Comparison of ENCODE assay signal across 17 cellular contexts in genomic region chr5:55634866-55635265, GRCh38.
DNase-seq lines count a peak whose midpoint lies in the region; ATAC-seq and TF ChIP-seq lines count a peak whose summit lies in the region.
"Had no signal": no experiment of that assay in that cellular context is flagged by ENCODE, and none has a peak within 500 bp of the region (broad histone marks: within the 10 kb centered on the region; RNA-seq: fewer than 3 reads in every experiment).

No MANE protein-coding gene starts in this region.

- no peaks in the 10 kb centered on the region for H3K27me3 ChIP-seq in GM23248 (replicated peaks; ENCODE audit: insufficient read depth)
- H3K27me3 ChIP-seq in adrenal gland, result no peaks in the 10 kb centered on the region
- H3K27me3 ChIP-seq in lower lobe of right lung (ENCODE audit: low read depth), result no peaks in the 10 kb centered on the region
- no peaks in the 10 kb centered on the region for H3K27me3 ChIP-seq in subcutaneous abdominal adipose tissue (ENCODE audit: control insufficient read depth in 5 of 5, insufficient read depth in 4 of 5, low read length in 5 of 5)
- no peaks in the 10 kb centered on the region for H3K27me3 ChIP-seq in CD4-positive, alpha-beta T cell (ENCODE audit: control insufficient read depth, insufficient read depth, low read length)
- no peaks in the 10 kb centered on the region for H3K27me3 ChIP-seq in MG63
- H3K27me3 ChIP-seq: BLaER1 had no signal

- no peak for TF ChIP-seq CTCF in adrenal gland (IDR thresholded peaks at IDR 0.05)
- no peak for TF ChIP-seq CTCF in lower lobe of right lung (IDR thresholded peaks at IDR 0.05)
- no peak for TF ChIP-seq CTCF in CD4-positive, alpha-beta T cell (IDR thresholded peaks at IDR 0.05)

- TF ChIP-seq POLR2A in adrenal gland (IDR thresholded peaks at IDR 0.05), result no peak

- no peaks in the 10 kb centered on the region for H3K9me3 ChIP-seq in GM23248 (ENCODE audit: low read depth)
- H3K9me3 ChIP-seq in adrenal gland (replicated peaks in 1 of 3), result no peaks in the 10 kb centered on the region
- H3K9me3 ChIP-seq in lower lobe of right lung, result no peaks in the 10 kb centered on the region
- no peaks in the 10 kb centered on the region for H3K9me3 ChIP-seq in subcutaneous abdominal adipose tissue (ENCODE audit: control insufficient read depth in 5 of 5, low read length in 5 of 5)
- H3K9me3 ChIP-seq in CD4-positive, alpha-beta T cell (ENCODE audit: control insufficient read depth, low read length), result no peaks in the 10 kb centered on the region
- H3K9me3 ChIP-seq in MG63, result no peaks in the 10 kb centered on the region
- H3K9me3 ChIP-seq: BLaER1 had no signal

- no peak overlapping the region for H3K9ac ChIP-seq in GM23248
- peak overlapping the region in 2 of 5 donors; percentile 37 to 70 for H3K9ac ChIP-seq in subcutaneous abdominal adipose tissue (ENCODE audit: low read length in 5 of 5)
- H3K9ac ChIP-seq: BLaER1 had no signal

- no peaks in the 10 kb centered on the region for H3K9me3 Mint-ChIP-seq in CD4-positive, alpha-beta T cell
- no peaks in the 10 kb centered on the region for H3K9me3 Mint-ChIP-seq in activated CD8-positive, alpha-beta memory T cell treated with anti-CD3 and anti-CD28 coated beads, Interleukin-2, amount 10 ng/mL, durations not matched to agents 7 days and 5 days (ENCODE audit: low read depth)
- H3K9me3 Mint-ChIP-seq: activated naive CD4-positive, alpha-beta T cell treated with anti-CD3 and anti-CD28 coated beads for 36 hours; effector memory CD8-positive, alpha-beta T cell; stimulated activated naive CD8-positive, alpha-beta T cell treated with anti-CD3 and anti-CD28 coated beads, Interleukin-15, Interleukin-2, amounts not matched to agents 100 ng/mL and 50 ng/mL, for 24 hours had no signal

- no peaks in the 10 kb centered on the region for H3K9me2 ChIP-seq in GM23248 (ENCODE audit: insufficient read depth)

- no peaks in the 10 kb centered on the region for H4K20me1 ChIP-seq in GM23248 (ENCODE audit: insufficient read depth)
- H4K20me1 ChIP-seq: BLaER1 had no signal

- H3K4me1 ChIP-seq in GM23248 (ENCODE audit: insufficient read depth) (peaks cover 36% of the 10 kb centered on the region), adrenal gland (replicated peaks in 1 of 2) (peaks cover 0 to 49% of the 10 kb centered on the region in 2 donors), lower lobe of right lung (peaks cover 59% of the 10 kb centered on the region), subcutaneous abdominal adipose tissue (ENCODE audit: control insufficient read depth in 5 of 5, insufficient read depth in 5 of 5, low read length in 5 of 5) (peaks cover 0 to 55% (median 45%) of the 10 kb centered on the region in 5 donors)
- H3K4me1 ChIP-seq: BLaER1 had no signal

- peaks cover 22% of the 10 kb centered on the region for H3K36me3 Mint-ChIP-seq in CD4-positive, alpha-beta T cell (ENCODE audit: low read depth)
- H3K36me3 Mint-ChIP-seq in activated CD8-positive, alpha-beta memory T cell treated with anti-CD3 and anti-CD28 coated beads, Interleukin-2, amount 10 ng/mL, durations not matched to agents 7 days and 5 days, result peaks cover 9% of the 10 kb centered on the region

- H3K4me3 ChIP-seq in GM23248 (no peak overlapping the region), adrenal gland (no peak overlapping the region), lower lobe of right lung (no peak overlapping the region), subcutaneous abdominal adipose tissue (ENCODE audit: low read depth in 1 of 5, low read length in 5 of 5) (no peak overlapping the region), MG63 (no peak overlapping the region)
- H3K4me3 ChIP-seq: BLaER1 had no signal

- no peaks in the 10 kb centered on the region for H3K79me2 ChIP-seq in GM23248 (ENCODE audit: insufficient read depth)

- peaks cover 12% of the 10 kb centered on the region; the same call in 1 of the 2 replicates for H3F3A ChIP-seq in GM23248 (ENCODE audit: insufficient read depth)

- DNase-seq in GM23248 (peak; percentile 21), adrenal gland (no peak), lower lobe of right lung (no peak), MG63 (no peak), activated gamma-delta T cell treated with Interleukin-2 at 50 U/mL for 16 hours (no peak)
- DNase-seq in CD4-positive, alpha-beta T cell, result no peak
- DNase-seq in activated CD8-positive, alpha-beta memory T cell treated with anti-CD3 and anti-CD28 coated beads, Interleukin-2, amount 10 ng/mL, durations not matched to agents 7 days and 5 days, result no peak
- DNase-seq: activated CD4-positive, alpha-beta T cell treated with anti-CD3 and anti-CD28 coated beads for 4 hours; activated naive CD4-positive, alpha-beta T cell treated with anti-CD3 and anti-CD28 coated beads for 36 hours; DMS153; effector memory CD8-positive, alpha-beta T cell; Kasumi-1; NCI-H1694 treated with DMSO at 0.1 percent for 48 hours; SIG-M5 had no signal

- H3K36me3 ChIP-seq in GM23248 (ENCODE audit: low read depth) (no peaks in the 10 kb centered on the region), adrenal gland (replicated peaks in 1 of 2) (no peaks in the 10 kb centered on the region), lower lobe of right lung (peaks cover 4% of the 10 kb centered on the region), subcutaneous abdominal adipose tissue (ENCODE audit: control insufficient read depth in 5 of 5, insufficient read depth in 5 of 5, low read length in 5 of 5) (no peaks in the 10 kb centered on the region), MG63 (no peaks in the 10 kb centered on the region)

- CTCF ChIA-PET in CD4-positive, alpha-beta T cell (lab: Charles Lee), result no interaction called here
- CTCF ChIA-PET in activated CD8-positive, alpha-beta memory T cell treated with anti-CD3 and anti-CD28 coated beads, Interleukin-2, amount 10 ng/mL, durations not matched to agents 7 days and 5 days (lab: Charles Lee), result no interaction called here

- POLR2A ChIA-PET in CD4-positive, alpha-beta T cell (lab: Charles Lee), result no interaction called here

- H3K4me2 ChIP-seq in GM23248 (ENCODE audit: unreplicated experiment), result peak overlapping the region; percentile 57
- H3K4me2 ChIP-seq: BLaER1 had no signal

- no peak overlapping the region for H3K4me3 Mint-ChIP-seq in CD4-positive, alpha-beta T cell
- H3K4me3 Mint-ChIP-seq in activated CD8-positive, alpha-beta memory T cell treated with anti-CD3 and anti-CD28 coated beads, Interleukin-2, amount 10 ng/mL, durations not matched to agents 7 days and 5 days, result no peak overlapping the region
- H3K4me3 Mint-ChIP-seq: activated naive CD4-positive, alpha-beta T cell treated with anti-CD3 and anti-CD28 coated beads for 36 hours; effector memory CD8-positive, alpha-beta T cell; stimulated activated naive CD8-positive, alpha-beta T cell treated with anti-CD3 and anti-CD28 coated beads, Interleukin-15, Interleukin-2, amounts not matched to agents 100 ng/mL and 50 ng/mL, for 24 hours had no signal

- peak overlapping the region; percentile 46; the same call in 1 of the 2 replicates for H3K27ac ChIP-seq in GM23248
- H3K27ac ChIP-seq in adrenal gland, result peak overlapping the region in 4 of 5 donors; percentile 10 to 89 (median 58)
- H3K27ac ChIP-seq in lower lobe of right lung, result peak overlapping the region; percentile 63
- H3K27ac ChIP-seq in subcutaneous abdominal adipose tissue (ENCODE audit: low read depth, low read length), result peak overlapping the region; percentile 91
- H3K27ac ChIP-seq in CD4-positive, alpha-beta T cell (ENCODE audit: low read depth, low read length), result no peak overlapping the region
- H3K27ac ChIP-seq: BLaER1 had no signal

- H3K4me1 Mint-ChIP-seq in CD4-positive, alpha-beta T cell (ENCODE audit: low read depth), result peaks cover 8% of the 10 kb centered on the region
- H3K4me1 Mint-ChIP-seq in activated CD8-positive, alpha-beta memory T cell treated with anti-CD3 and anti-CD28 coated beads, Interleukin-2, amount 10 ng/mL, durations not matched to agents 7 days and 5 days, result peaks cover 8% of the 10 kb centered on the region

- H3K27ac Mint-ChIP-seq in CD4-positive, alpha-beta T cell, result no peak overlapping the region
- no peak overlapping the region for H3K27ac Mint-ChIP-seq in activated CD8-positive, alpha-beta memory T cell treated with anti-CD3 and anti-CD28 coated beads, Interleukin-2, amount 10 ng/mL, durations not matched to agents 7 days and 5 days
- H3K27ac Mint-ChIP-seq: stimulated activated naive CD8-positive, alpha-beta T cell treated with anti-CD3 and anti-CD28 coated beads, Interleukin-15, Interleukin-2, amounts not matched to agents 100 ng/mL and 50 ng/mL, for 24 hours had no signal

- in situ Hi-C loops in GM23248 (cut with MboI), result no loop called here

- intact Hi-C loops in adrenal gland (cut with DNase I) (no loop called here), lower lobe of right lung (cut with DNase I) (no loop called here)
- intact Hi-C loops in CD4-positive, alpha-beta T cell (cut with DNase I, micrococcal nuclease), result no loop called here

- no peak for ATAC-seq in lower lobe of right lung
- ATAC-seq in CD4-positive, alpha-beta T cell (ENCODE audit: poor library complexity), result no peak
- ATAC-seq in activated CD8-positive, alpha-beta memory T cell treated with anti-CD3 and anti-CD28 coated beads, Interleukin-2, amount 10 ng/mL, durations not matched to agents 7 days and 5 days, result no peak
- ATAC-seq: effector memory CD8-positive, alpha-beta T cell had no signal

- H3K27me3 Mint-ChIP-seq in CD4-positive, alpha-beta T cell, result no peaks in the 10 kb centered on the region
- no peaks in the 10 kb centered on the region for H3K27me3 Mint-ChIP-seq in activated CD8-positive, alpha-beta memory T cell treated with anti-CD3 and anti-CD28 coated beads, Interleukin-2, amount 10 ng/mL, durations not matched to agents 7 days and 5 days
- H3K27me3 Mint-ChIP-seq: effector memory CD8-positive, alpha-beta T cell; stimulated activated naive CD8-positive, alpha-beta T cell treated with anti-CD3 and anti-CD28 coated beads, Interleukin-15, Interleukin-2, amounts not matched to agents 100 ng/mL and 50 ng/mL, for 24 hours had no signal

- no peak overlapping the region for H2AFZ ChIP-seq in GM23248
